In the genomic region with DNA sequence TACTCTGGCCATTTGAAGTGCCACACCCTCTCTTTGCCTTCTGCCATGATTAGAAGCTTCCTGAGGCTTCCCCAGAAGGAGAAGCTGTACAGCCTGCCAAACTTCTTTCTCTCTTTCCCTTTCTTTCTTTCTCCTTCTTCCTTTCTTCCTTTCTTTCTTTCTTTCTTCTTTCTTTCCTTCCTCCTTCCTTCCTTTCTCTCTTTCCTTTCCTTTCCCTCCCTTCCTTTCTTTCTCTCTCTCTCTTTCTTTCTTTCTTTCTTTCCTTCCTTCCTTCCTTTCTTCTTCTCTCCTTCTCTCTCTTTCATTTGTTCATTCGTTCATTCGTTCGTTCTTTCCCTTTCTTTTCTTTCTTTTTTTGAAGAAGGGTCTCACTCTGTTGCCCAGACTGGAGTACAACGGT, we compare ENCODE assay signal across 2 cellular contexts.
A peak's percentile ranks its signal among the peaks of the same experiment; 100 is the strongest.
TF ChIP-seq lines count a peak whose summit lies in the region.

No MANE protein-coding gene starts in this region.

TF ChIP-seq in HEK293, 187 proteins besides CTCF, POLR2A, EP300 and RAD21:
- TF ChIP-seq, protein P1, sequence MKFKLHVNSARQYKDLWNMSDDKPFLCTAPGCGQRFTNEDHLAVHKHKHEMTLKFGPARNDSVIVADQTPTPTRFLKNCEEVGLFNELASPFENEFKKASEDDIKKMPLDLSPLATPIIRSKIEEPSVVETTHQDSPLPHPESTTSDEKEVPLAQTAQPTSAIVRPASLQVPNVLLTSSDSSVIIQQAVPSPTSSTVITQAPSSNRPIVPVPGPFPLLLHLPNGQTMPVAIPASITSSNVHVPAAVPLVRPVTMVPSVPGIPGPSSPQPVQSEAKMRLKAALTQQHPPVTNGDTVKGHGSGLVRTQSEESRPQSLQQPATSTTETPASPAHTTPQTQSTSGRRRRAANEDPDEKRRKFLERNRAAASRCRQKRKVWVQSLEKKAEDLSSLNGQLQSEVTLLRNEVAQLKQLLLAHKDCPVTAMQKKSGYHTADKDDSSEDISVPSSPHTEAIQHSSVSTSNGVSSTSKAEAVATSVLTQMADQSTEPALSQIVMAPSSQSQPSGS (tag by site-specific recombination; IDR thresholded peaks at IDR 0.05; ENCODE audit: low read depth), result no peak
- TF ChIP-seq ZNF223 (tag by site-specific recombination; IDR thresholded peaks at IDR 0.05), result no peak
- no peak for TF ChIP-seq ZNF112 (tag by site-specific recombination; IDR thresholded peaks at IDR 0.05)
- peak; percentile 90 for TF ChIP-seq PRDM1 (tag by site-specific recombination; IDR thresholded peaks at IDR 0.05)
- TF ChIP-seq ZNF426 (tag by site-specific recombination; IDR thresholded peaks at IDR 0.05), result no peak
- TF ChIP-seq ZNF366 (tag by site-specific recombination; conservative IDR thresholded peaks at IDR 0.05), result peak; percentile 94
- TF ChIP-seq ZNF549 (tag by site-specific recombination; IDR thresholded peaks at IDR 0.05), result no peak
- no peak for TF ChIP-seq ZNF747 (tag by site-specific recombination; IDR thresholded peaks at IDR 0.05)
- no peak for TF ChIP-seq ZBTB48 (tag by site-specific recombination; IDR thresholded peaks at IDR 0.05)
- no peak for TF ChIP-seq ZNF791 (tag by site-specific recombination; IDR thresholded peaks at IDR 0.05)
- no peak for TF ChIP-seq ZNF24 (tag by site-specific recombination; IDR thresholded peaks at IDR 0.05)
- TF ChIP-seq ZNF2 (tag by site-specific recombination; IDR thresholded peaks at IDR 0.05), result no peak
- TF ChIP-seq ZNF501 (tag by site-specific recombination; IDR thresholded peaks at IDR 0.05), result no peak

TF ChIP-seq in K562, 482 proteins besides CTCF, POLR2A, EP300 and RAD21:
- TF ChIP-seq CBFB (CRISPR knock-in tag; IDR thresholded peaks at IDR 0.05), result no peak
- 0 out of 2 replicates have a peak, but pooled peaks have one; percentile 19 for TF ChIP-seq ZNF512 (tag; IDR thresholded peaks at IDR 0.05)
